In genomic region chr15:65789759-65790158, GRCh38 we compare ENCODE assay signal across 12 cellular contexts. TPM values are rescaled to one million over a fixed set of nuclear protein-coding genes. Genes with fewer than 3 reads are reported as not detected.
DNase-seq lines count a peak whose midpoint lies in the region; ATAC-seq and TF ChIP-seq lines count a peak whose summit lies in the region.
"Had no signal": no experiment of that assay in that cellular context is flagged by ENCODE, and none has a peak within 500 bp of the region (broad histone marks: within the 10 kb centered on the region; RNA-seq: fewer than 3 reads in every experiment).

No MANE protein-coding gene starts in this region.

- H3K4me2 ChIP-seq in GM23248 (ENCODE audit: unreplicated experiment), result peak overlapping the region; percentile 92

- peaks cover 32 to 62% (median 48%) of the 10 kb centered on the region in 4 donors for H3K4me1 Mint-ChIP-seq in CD4-positive, alpha-beta memory T cell
- H3K4me1 Mint-ChIP-seq in activated T-helper 17 cell treated with anti-CD3 and anti-CD28 coated beads, Interleukin-2, amount 50 U/mL, for 72 hours, result peaks cover 25% of the 10 kb centered on the region
- H3K4me1 Mint-ChIP-seq in naive thymus-derived CD4-positive, alpha-beta T cell, result peaks cover 22 to 69% (median 53%) of the 10 kb centered on the region in 7 donors

- peaks cover 0 to 23% of the 10 kb centered on the region in 2 donors for H3K36me3 Mint-ChIP-seq in CD4-positive, alpha-beta memory T cell
- peaks cover 33% of the 10 kb centered on the region for H3K36me3 Mint-ChIP-seq in activated T-helper 17 cell treated with anti-CD3 and anti-CD28 coated beads, Interleukin-2, amount 50 U/mL, for 72 hours (ENCODE audit: low read depth)
- peaks cover 0 to 4% (median 0%) of the 10 kb centered on the region in 5 donors for H3K36me3 Mint-ChIP-seq in naive thymus-derived CD4-positive, alpha-beta T cell

- H3K4me3 Mint-ChIP-seq in CD4-positive, alpha-beta memory T cell, result peak overlapping the region; percentile 81 to 96 (median 94)
- peak overlapping the region; percentile 88 for H3K4me3 Mint-ChIP-seq in activated T-helper 17 cell treated with anti-CD3 and anti-CD28 coated beads, Interleukin-2, amount 50 U/mL, for 72 hours
- peak overlapping the region; percentile 63 to 99 (median 92) for H3K4me3 Mint-ChIP-seq in naive thymus-derived CD4-positive, alpha-beta T cell

- peak overlapping the region; percentile 97 for H3K27ac ChIP-seq in CD4-positive, alpha-beta memory T cell (ENCODE audit: low read depth, low read length)
- no peak overlapping the region for H3K27ac ChIP-seq in GM23248
- peak overlapping the region; percentile 99 for H3K27ac ChIP-seq in naive thymus-derived CD4-positive, alpha-beta T cell (ENCODE audit: low read depth, low read length)
- H3K27ac ChIP-seq in brain microvascular endothelial cell, result no peak overlapping the region
- H3K27ac ChIP-seq: epithelial cell of prostate had no signal

- no peaks in the 10 kb centered on the region for H3K9me3 ChIP-seq in CD4-positive, alpha-beta memory T cell (ENCODE audit: control insufficient read depth in 1 of 2, low read length in 2 of 2)
- no peaks in the 10 kb centered on the region for H3K9me3 ChIP-seq in GM23248 (ENCODE audit: low read depth)
- no peaks in the 10 kb centered on the region for H3K9me3 ChIP-seq in naive thymus-derived CD4-positive, alpha-beta T cell (ENCODE audit: control insufficient read depth in 2 of 3, low read length in 3 of 3)

- H3K27ac Mint-ChIP-seq in CD4-positive, alpha-beta memory T cell, result peak overlapping the region; percentile 83 to 98 (median 95)
- H3K27ac Mint-ChIP-seq in activated T-helper 17 cell treated with anti-CD3 and anti-CD28 coated beads, Interleukin-2, amount 50 U/mL, for 72 hours, result peak overlapping the region; percentile 97
- H3K27ac Mint-ChIP-seq in naive thymus-derived CD4-positive, alpha-beta T cell, result peak overlapping the region; percentile 44 to 100 (median 82)

- in situ Hi-C loops in GM23248 (cut with MboI) (no loop called here), brain microvascular endothelial cell (cut with HindIII; ENCODE audit: low pct_ligation_motif_present, low sequenced_read_pairs) (no loop called here)

- TF ChIP-seq CTCF in brain microvascular endothelial cell (IDR thresholded peaks at IDR 0.05; ENCODE audit: low read depth, low read length, missing control alignments), result no peak

- no peak overlapping the region for H3K4me3 ChIP-seq in CD4-positive, alpha-beta memory T cell (ENCODE audit: low read length in 2 of 2)
- H3K4me3 ChIP-seq in GM23248, result 0 out of 2 replicates have a peak overlapping the region, but pooled peaks have one; percentile 87
- H3K4me3 ChIP-seq in naive thymus-derived CD4-positive, alpha-beta T cell (ENCODE audit: low read length), result peak overlapping the region; percentile 2
- no peak overlapping the region for H3K4me3 ChIP-seq in brain microvascular endothelial cell (ENCODE audit: low read depth, low read length)
- H3K4me3 ChIP-seq: lung had no signal

- H3K4me1 ChIP-seq in CD4-positive, alpha-beta memory T cell (ENCODE audit: insufficient read depth, low read length), result peaks cover 63% of the 10 kb centered on the region
- peaks cover 25% of the 10 kb centered on the region for H3K4me1 ChIP-seq in GM23248 (ENCODE audit: insufficient read depth)
- peaks cover 26 to 40% of the 10 kb centered on the region in 2 donors for H3K4me1 ChIP-seq in naive thymus-derived CD4-positive, alpha-beta T cell (ENCODE audit: control insufficient read depth in 2 of 2, insufficient read depth in 2 of 2, low read length in 2 of 2)

- DNase-seq in CD4-positive, alpha-beta memory T cell, result no peak
- DNase-seq in GM23248 (no peak), NCI-H446 treated with DMSO at 0.1 percent for 48 hours (lab: John Stamatoyannopoulos, UW) (no peak), brain microvascular endothelial cell (no peak), NOMO-1 treated with dmso at 0.1 percent for 144 hours (lab: John Stamatoyannopoulos, UW; ENCODE audit: unreplicated experiment) (no peak)
- DNase-seq in naive thymus-derived CD4-positive, alpha-beta T cell, result no peak
- DNase-seq: NCI-H2107; stimulated activated CD4-positive, alpha-beta T cell treated with anti-CD3 and anti-CD28 coated beads, Interleukin-4, amount 100 ng/mL, for 1 hour had no signal

- no peaks in the 10 kb centered on the region for H3K36me3 ChIP-seq in CD4-positive, alpha-beta memory T cell (ENCODE audit: insufficient read depth, low read length)
- no peaks in the 10 kb centered on the region for H3K36me3 ChIP-seq in GM23248 (ENCODE audit: low read depth)
- H3K36me3 ChIP-seq in naive thymus-derived CD4-positive, alpha-beta T cell (ENCODE audit: control insufficient read depth in 2 of 3, insufficient read depth in 3 of 3, low read length in 3 of 3), result peaks cover 0 to 5% (median 0%) of the 10 kb centered on the region in 3 experiments
- H3K36me3 ChIP-seq in brain microvascular endothelial cell (replicated peaks), result no peaks in the 10 kb centered on the region

- 94 to 96% methylated on average over 9 of the region's 9 CpGs for WGBS in GM23248 (ENCODE audit: low coverage in 1 of 2, low lambda C conversion rate in 2 of 2, missing lambda C conversion rate in 2 of 2), 2 experiments

- peaks cover 7% of the 10 kb centered on the region for H3F3A ChIP-seq in GM23248 (ENCODE audit: insufficient read depth)

- H4K20me1 ChIP-seq in GM23248 (ENCODE audit: insufficient read depth), result no peaks in the 10 kb centered on the region

- POLR2A ChIA-PET in CD4-positive, alpha-beta memory T cell (lab: Charles Lee; ENCODE audit: partially characterized antibody), result interaction anchor here (0.7 to 4.7 kb wide), 9 partner anchors 11 to 109 kb away, joined by 3 to 77 read pairs (median 26); no protein-coding TSS in a partner anchor
- POLR2A ChIA-PET in naive thymus-derived CD4-positive, alpha-beta T cell (lab: Charles Lee), result interaction anchor here (0.7 to 6.6 kb wide), 7 partner anchors 13 to 80 kb away, joined by 3 to 67 read pairs (median 25); partner anchors contain the start of gene RAB11A

- intact Hi-C loops in CD4-positive, alpha-beta memory T cell (cut with micrococcal nuclease), result loop anchor here (5.0 kb wide), 1 partner anchor 32 kb away; no protein-coding TSS in a partner anchor
- intact Hi-C loops in naive thymus-derived CD4-positive, alpha-beta T cell (cut with micrococcal nuclease), result loop anchor here (2.0 to 10.0 kb wide), 4 partner anchors 32 to 895 kb away; partner anchors contain the start of genes RAB11A (in 1 of the 2) and RNU5B-1 (in 1 of the 2)

- H3K9me3 Mint-ChIP-seq in CD4-positive, alpha-beta memory T cell, result no peaks in the 10 kb centered on the region
- H3K9me3 Mint-ChIP-seq in activated T-helper 17 cell treated with anti-CD3 and anti-CD28 coated beads, Interleukin-2, amount 50 U/mL, for 72 hours, result no peaks in the 10 kb centered on the region
- no peaks in the 10 kb centered on the region for H3K9me3 Mint-ChIP-seq in naive thymus-derived CD4-positive, alpha-beta T cell

- CTCF ChIA-PET in CD4-positive, alpha-beta memory T cell (lab: Charles Lee; ENCODE audit: partially characterized antibody), result interaction anchor here (0.7 to 5.5 kb wide), 5 partner anchors 10 to 44 kb away, joined by 3 to 35 read pairs (median 3); no protein-coding TSS in a partner anchor
- CTCF ChIA-PET in naive thymus-derived CD4-positive, alpha-beta T cell (lab: Charles Lee), result interaction anchor here (0.8 to 1.5 kb wide), 2 partner anchors 39 to 56 kb away, joined by 3 to 4 read pairs; no protein-coding TSS in a partner anchor

- H3K9ac ChIP-seq in GM23248, result no peak overlapping the region

- H3K79me2 ChIP-seq in GM23248 (ENCODE audit: insufficient read depth), result peaks cover 62% of the 10 kb centered on the region

- no peak overlapping the region for H2AFZ ChIP-seq in GM23248

- no peak for ATAC-seq in activated T-helper 17 cell treated with anti-CD3 and anti-CD28 coated beads, Interleukin-2, amount 50 U/mL, for 72 hours (replicated peaks)
- no peak for ATAC-seq in naive thymus-derived CD4-positive, alpha-beta T cell
- no peak for ATAC-seq in HG03469 (IDR thresholded peaks at IDR 0.05; ENCODE audit: unreplicated experiment)

- no peaks in the 10 kb centered on the region for H3K9me2 ChIP-seq in GM23248 (ENCODE audit: insufficient read depth)

- no peaks in the 10 kb centered on the region for H3K27me3 Mint-ChIP-seq in CD4-positive, alpha-beta memory T cell
- no peaks in the 10 kb centered on the region for H3K27me3 Mint-ChIP-seq in activated T-helper 17 cell treated with anti-CD3 and anti-CD28 coated beads, Interleukin-2, amount 50 U/mL, for 72 hours
- H3K27me3 Mint-ChIP-seq in naive thymus-derived CD4-positive, alpha-beta T cell, result no peaks in the 10 kb centered on the region

- H3K27me3 ChIP-seq in CD4-positive, alpha-beta memory T cell (ENCODE audit: insufficient read depth, low read length), result no peaks in the 10 kb centered on the region
- no peaks in the 10 kb centered on the region for H3K27me3 ChIP-seq in GM23248 (replicated peaks; ENCODE audit: insufficient read depth)
- H3K27me3 ChIP-seq in naive thymus-derived CD4-positive, alpha-beta T cell (ENCODE audit: control insufficient read depth in 2 of 2, insufficient read depth in 2 of 2, low read length in 2 of 2), result no peaks in the 10 kb centered on the region
- H3K27me3 ChIP-seq in brain microvascular endothelial cell (replicated peaks), result no peaks in the 10 kb centered on the region

RNA-seq across cellular contexts. Expression of gene DENND4A, which starts 2.3 kb away (rescaled TPM):
- 10 to 100 TPM; 63.1 to 69.4 TPM for total RNA-seq in CD4-positive, alpha-beta memory T cell
- polyA plus RNA-seq in CD4-positive, alpha-beta memory T cell, result 10 to 100 TPM in 1 of 2 donors, 1 to 10 TPM in 1; 8.4 to 21.3 TPM
- 10.9 and 20.6 TPM in 2 replicates for total RNA-seq in GM23248 (2014; rRNA removed; shearing (Covaris generic))
- 5.1 and 5.6 TPM in 2 replicates for polyA plus RNA-seq in GM23248 (2016; fragmentation: Nextera tagmentation; extraction: Ambion mirVana)
- 10 to 100 TPM; 48.2 to 61.2 TPM for total RNA-seq in activated T-helper 17 cell treated with anti-CD3 and anti-CD28 coated beads, Interleukin-2, amount 50 U/mL, for 72 hours
- 10 to 100 TPM; 40.0 to 67.9 (median 64.6) TPM for total RNA-seq in naive thymus-derived CD4-positive, alpha-beta T cell
- polyA plus RNA-seq in naive thymus-derived CD4-positive, alpha-beta T cell, result 10 to 100 TPM; 14.1 to 14.9 TPM

Comparison
In these comparisons a context has a peak if more than half of its experiments do, and no peak if none do; other contexts are left out.
1. H3K27ac ChIP-seq: peak in CD4-positive, alpha-beta memory T cell (single experiment) and naive thymus-derived CD4-positive, alpha-beta T cell (single experiment); none in GM23248 (single experiment) and brain microvascular endothelial cell (single experiment).
2. H3K4me3 ChIP-seq: peak in GM23248 (single experiment) and naive thymus-derived CD4-positive, alpha-beta T cell (single experiment); none in CD4-positive, alpha-beta memory T cell (0 of 2) and brain microvascular endothelial cell (single experiment).
3. Peak in every context shown above with its lines, with median percentiles within 50 percentile points of each other: H3K27ac Mint-ChIP-seq and H3K4me3 Mint-ChIP-seq.